ENCODE assay signal across 8 cellular contexts in the genomic region with DNA sequence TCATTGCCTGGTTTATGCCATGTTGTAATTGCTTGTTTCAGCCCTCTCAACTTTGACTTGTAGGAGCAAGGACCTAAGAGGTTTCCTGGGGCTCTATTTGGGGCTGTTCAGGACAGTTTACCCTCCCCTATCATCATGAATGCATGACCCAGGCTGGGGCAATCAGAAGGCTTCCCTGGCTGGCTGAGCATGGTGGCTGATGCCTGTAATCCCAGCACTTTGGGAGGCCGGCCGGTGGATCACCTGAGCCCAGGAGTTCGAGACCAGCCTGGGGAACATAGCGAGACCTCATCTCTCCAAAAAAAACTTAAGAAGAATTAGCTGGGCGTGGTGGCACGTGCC. TPM values are rescaled to one million over a fixed set of nuclear protein-coding genes. Genes with fewer than 3 reads are reported as not detected.
DNase-seq lines count a peak whose midpoint lies in the region; ATAC-seq and TF ChIP-seq lines count a peak whose summit lies in the region.

No MANE protein-coding gene starts in this region.

- H3K4me3 Mint-ChIP-seq in activated naive CD4-positive, alpha-beta T cell treated with anti-CD3 and anti-CD28 coated beads, Interleukin-2, amount 50 U/mL, for 24 hours: peak overlapping the region; percentile 49

- H4K20me1 ChIP-seq in mammary epithelial cell (ENCODE audit: insufficient read depth, low read length): no peaks in the 10 kb centered on the region

- H3K36me3 ChIP-seq in mammary epithelial cell (ENCODE audit: insufficient read depth, low read length) (no peaks in the 10 kb centered on the region), mesodermal cell (ENCODE audit: control insufficient read depth, insufficient read depth, low read length) (no peaks in the 10 kb centered on the region), vagina (no peaks in the 10 kb centered on the region)

- H3K4me2 ChIP-seq in mammary epithelial cell (ENCODE audit: insufficient read depth, low read depth, low read length): peak overlapping the region; percentile 48

- peak overlapping the region; percentile 64 for H2AFZ ChIP-seq in mammary epithelial cell (ENCODE audit: low read depth, low read length)

- no peaks in the 10 kb centered on the region for H3K79me2 ChIP-seq in mammary epithelial cell (ENCODE audit: insufficient read depth, low read length)

- BruUV-seq in mammary epithelial cell (replicated peaks; lab: Mats Ljungman, UMichigan): no TSS peak

- H3K36me3 Mint-ChIP-seq in activated naive CD4-positive, alpha-beta T cell treated with anti-CD3 and anti-CD28 coated beads, Interleukin-2, amount 50 U/mL, for 24 hours: no peaks in the 10 kb centered on the region

- H3K4me1 ChIP-seq in mammary epithelial cell (ENCODE audit: insufficient read depth, low read length) (peaks cover 8% of the 10 kb centered on the region), mesodermal cell (ENCODE audit: control insufficient read depth, insufficient read depth, low read length, poor library complexity, severe bottlenecking) (peaks cover 15% of the 10 kb centered on the region), vagina (peaks cover 7% of the 10 kb centered on the region)

- dilution Hi-C loops in mammary epithelial cell (cut with HindIII; ENCODE audit: low sequenced_read_pairs): loop anchor here (5.0 kb wide), 1 partner anchor 137 kb away; the partner anchor contains the start of gene MPV17L2

- WGBS in mammary epithelial cell (ENCODE audit: low coverage, missing lambda C conversion rate): 60% methylated on average over 6 of the region's 6 CpGs
- WGBS in mesodermal cell (ENCODE audit: insufficient coverage in 2 of 2), 2 experiments: 87 to 96% methylated on average over 6 of the region's 6 CpGs

- TF ChIP-seq CTCF in mammary epithelial cell (conservative IDR thresholded peaks at IDR 0.05 in 1 of 2, IDR thresholded peaks at IDR 0.05 in 1 of 2; ENCODE audit: extremely low read depth in 1 of 2, insufficient read depth in 1 of 2, low read depth in 1 of 2, low read length in 2 of 2) (no peak), vagina (IDR thresholded peaks at IDR 0.05) (no peak)

- intact Hi-C loops in mammary epithelial cell (cut with micrococcal nuclease): no loop called here
- intact Hi-C loops in vagina (cut with DNase I): no loop called here

- no peak overlapping the region for H3K9ac ChIP-seq in mammary epithelial cell (ENCODE audit: insufficient read depth, low read length)

- no peak for TF ChIP-seq POLR2A in vagina (IDR thresholded peaks at IDR 0.05)

- peaks cover 17% of the 10 kb centered on the region for H3K4me1 Mint-ChIP-seq in activated naive CD4-positive, alpha-beta T cell treated with anti-CD3 and anti-CD28 coated beads, Interleukin-2, amount 50 U/mL, for 24 hours

- no peak overlapping the region for H3K27ac Mint-ChIP-seq in activated naive CD4-positive, alpha-beta T cell treated with anti-CD3 and anti-CD28 coated beads, Interleukin-2, amount 50 U/mL, for 24 hours

- no peaks in the 10 kb centered on the region for H3K9me3 Mint-ChIP-seq in activated naive CD4-positive, alpha-beta T cell treated with anti-CD3 and anti-CD28 coated beads, Interleukin-2, amount 50 U/mL, for 24 hours

- H3K27ac ChIP-seq in mammary epithelial cell (ENCODE audit: insufficient read depth, low read depth, low read length): no peak overlapping the region
- H3K27ac ChIP-seq in mesodermal cell (ENCODE audit: low read depth, low read length, severe bottlenecking): peak overlapping the region; percentile 51
- peak overlapping the region; percentile 63 for H3K27ac ChIP-seq in vagina

- DNase-seq in activated naive CD4-positive, alpha-beta T cell (lab: John Stamatoyannopoulos, UW): no peak
- DNase-seq in mammary epithelial cell (no peak), vagina (ENCODE audit: extremely low spot score in 2 of 2) (no peak), NCI-H510A treated with DMSO at 0.1 percent for 48 hours (lab: John Stamatoyannopoulos, UW) (no peak)

- CTCF ChIA-PET in mammary epithelial cell (lab: Charles Lee; ENCODE audit: low non-redundant PET): interaction anchor here (0.5 to 1.8 kb wide), 13 partner anchors 8 to 216 kb away, joined by 3 to 28 read pairs (median 4); partner anchors contain the start of genes JUND and MPV17L2

- H3K9me3 ChIP-seq in mammary epithelial cell (replicated peaks; ENCODE audit: insufficient read depth, low read length) (no peaks in the 10 kb centered on the region), mesodermal cell (ENCODE audit: control insufficient read depth, low read length) (no peaks in the 10 kb centered on the region), vagina (no peaks in the 10 kb centered on the region)

- H3K27me3 Mint-ChIP-seq in activated naive CD4-positive, alpha-beta T cell treated with anti-CD3 and anti-CD28 coated beads, Interleukin-2, amount 50 U/mL, for 24 hours: no peaks in the 10 kb centered on the region

- no peaks in the 10 kb centered on the region for H3K27me3 ChIP-seq in mammary epithelial cell (ENCODE audit: insufficient read depth, low read length)
- no peaks in the 10 kb centered on the region for H3K27me3 ChIP-seq in vagina

- no peak for ATAC-seq in HG03460 (IDR thresholded peaks at IDR 0.05; ENCODE audit: unreplicated experiment)
- no peak for ATAC-seq in HG03280 (IDR thresholded peaks at IDR 0.05; ENCODE audit: unreplicated experiment)

- in situ Hi-C loops in mammary epithelial cell (cut with MboI; ENCODE audit: low sequenced_read_pairs in 2 of 2): loop anchor here (10.0 kb wide), 2 partner anchors 54 to 124 kb away; partner anchors contain the start of genes IQCN (in 1 of the 2) and RAB3A (in 1 of the 2)

- peak overlapping the region in 2 of 3 experiments; percentile 24 to 37 for H3K4me3 ChIP-seq in mammary epithelial cell (replicated peaks in 1 of 3; ENCODE audit: insufficient read depth in 1 of 3, low read depth in 2 of 3, low read length in 3 of 3)
- peak overlapping the region; percentile 18 for H3K4me3 ChIP-seq in mesodermal cell (ENCODE audit: extremely low read depth, insufficient read depth, low read length, poor library complexity, severe bottlenecking)
- H3K4me3 ChIP-seq in vagina: peak overlapping the region; percentile 12 to 19

RNA-seq across cellular contexts. Expression of gene LSM4, which starts 6.1 kb away (rescaled TPM):
- total RNA-seq in mammary epithelial cell (100 to 1,000 TPM; 127 to 182 TPM), vagina (54.3 TPM)
- polyA plus RNA-seq in mammary epithelial cell: 215 TPM
- polyA minus RNA-seq in mammary epithelial cell: 63.3 TPM
- 196 TPM for polyA plus RNA-seq in mesodermal cell (2013, experiment 1 of 2)
- polyA plus RNA-seq in mesodermal cell (2013, experiment 2 of 2): 181 TPM

RNA-seq across cellular contexts. Expression of gene PGPEP1, which starts 11.4 kb away (rescaled TPM):
- total RNA-seq in mammary epithelial cell (10 to 100 TPM; 16.3 to 18.7 TPM), vagina (27.5 TPM)
- polyA plus RNA-seq in mammary epithelial cell: 4.5 TPM
- 7.3 TPM for polyA minus RNA-seq in mammary epithelial cell
- 12.9 TPM for polyA plus RNA-seq in mesodermal cell (2013, experiment 1 of 2)
- polyA plus RNA-seq in mesodermal cell (2013, experiment 2 of 2): 9.9 TPM

RNA-seq across cellular contexts. Expression of gene JUND, which starts 47.6 kb away (rescaled TPM):
- total RNA-seq in mammary epithelial cell: 10 to 100 TPM; 59.6 to 74.0 TPM
- polyA plus RNA-seq in mammary epithelial cell: 30.0 TPM
- 4.4 TPM for polyA minus RNA-seq in mammary epithelial cell
- 239 TPM for polyA plus RNA-seq in mesodermal cell (2013, experiment 1 of 2)
- 198 TPM for polyA plus RNA-seq in mesodermal cell (2013, experiment 2 of 2)
- 531 TPM for total RNA-seq in vagina

RNA-seq across cellular contexts. Expression of gene IQCN, which starts 54.8 kb away (rescaled TPM):
- total RNA-seq in mammary epithelial cell (under 1 TPM; 0.19 to 0.50 TPM), vagina (4.4 TPM)
- 0.03 TPM for polyA plus RNA-seq in mammary epithelial cell
- polyA minus RNA-seq in mammary epithelial cell: not detected
- polyA plus RNA-seq in mesodermal cell (2013, experiment 1 of 2): 1.3 TPM
- polyA plus RNA-seq in mesodermal cell (2013, experiment 2 of 2): 1.4 TPM

RNA-seq across cellular contexts. Expression of gene GDF15, which starts 57.0 kb away (rescaled TPM):
- 10 to 100 TPM; 78.7 to 93.2 TPM for total RNA-seq in mammary epithelial cell
- polyA plus RNA-seq in mammary epithelial cell: 21.2 TPM
- 1.8 TPM for polyA minus RNA-seq in mammary epithelial cell
- 38.5 TPM for polyA plus RNA-seq in mesodermal cell (2013, experiment 1 of 2)
- 29.4 TPM for polyA plus RNA-seq in mesodermal cell (2013, experiment 2 of 2)
- total RNA-seq in vagina: 25.5 TPM
